34 cellular contexts compared by ENCODE assay signal in the genomic region with DNA sequence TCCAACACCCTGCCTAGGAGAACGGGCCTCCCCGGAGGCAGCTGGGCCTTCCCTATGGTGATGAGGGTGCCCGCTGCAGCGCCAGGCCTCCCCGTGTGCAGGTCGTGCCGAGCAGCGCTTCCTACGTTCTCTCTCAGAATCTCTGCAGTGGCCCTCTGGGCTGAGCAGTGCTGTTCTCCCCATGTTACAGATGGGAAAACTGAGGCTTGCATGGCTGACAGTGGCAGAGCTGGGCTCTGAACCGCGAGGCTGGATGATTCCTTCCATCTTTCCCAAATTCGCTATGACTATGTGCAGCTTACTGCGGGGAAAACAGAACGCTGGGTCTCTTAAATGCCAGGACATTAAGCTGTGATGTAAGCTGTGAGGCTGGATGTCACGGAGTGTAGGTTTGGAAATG. TPM values are rescaled to one million over a fixed set of nuclear protein-coding genes. Genes with fewer than 3 reads are reported as not detected.
"Had no signal": no experiment of that assay in that cellular context is flagged by ENCODE, and none has a peak within 500 bp of the region (broad histone marks: within the 10 kb centered on the region; RNA-seq: fewer than 3 reads in every experiment).

No MANE protein-coding gene starts in this region.

- H3K9me3 ChIP-seq: esophagus muscularis mucosa, heart right ventricle, lower lobe of right lung, spleen had no signal

- ATAC-seq: activated naive CD8-positive, alpha-beta T cell treated with anti-CD3 and anti-CD28 coated beads, Interleukin-2, amount 50 U/mL, for 24 hours; activated T-helper 17 cell treated with anti-CD3 and anti-CD28 coated beads, Interleukin-2, amount 50 U/mL, for 72 hours; foreskin keratinocyte; heart right ventricle; left lobe of liver; lower lobe of right lung; naive thymus-derived CD8-positive, alpha-beta T cell; right cardiac atrium had no signal

- H3K27me3 ChIP-seq: esophagus muscularis mucosa, foreskin keratinocyte, heart right ventricle, neural progenitor cell, spleen had no signal

- H3K27me3 Mint-ChIP-seq: activated CD4-positive, alpha-beta memory T cell treated with anti-CD3 and anti-CD28 coated beads for 36 hours; activated naive CD4-positive, alpha-beta T cell treated with anti-CD3 and anti-CD28 coated beads, Interleukin-2, amount 50 U/mL, for 24 hours; activated naive CD8-positive, alpha-beta T cell treated with anti-CD3 and anti-CD28 coated beads, Interleukin-2, amount 50 U/mL, for 24 hours; activated T-helper 17 cell treated with anti-CD3 and anti-CD28 coated beads, Interleukin-2, amount 50 U/mL, for 72 hours; central memory CD8-positive, alpha-beta T cell; dendritic cell treated with granulocyte-macrophage colony-stimulating factor and Interleukin-4, amounts not matched to agents 40 ng/mL and 50 ng/mL, for 4 days; naive thymus-derived CD8-positive, alpha-beta T cell had no signal

- H3K4me1 ChIP-seq: foreskin keratinocyte, neural progenitor cell had no signal

- H3K36me3 Mint-ChIP-seq: activated naive CD4-positive, alpha-beta T cell treated with anti-CD3 and anti-CD28 coated beads, Interleukin-2, amount 50 U/mL, for 24 hours had no signal

- H3K9ac ChIP-seq: neural progenitor cell had no signal

- H3K4me3 Mint-ChIP-seq: activated CD4-positive, alpha-beta memory T cell treated with anti-CD3 and anti-CD28 coated beads for 36 hours; activated naive CD4-positive, alpha-beta T cell treated with anti-CD3 and anti-CD28 coated beads, Interleukin-2, amount 50 U/mL, for 24 hours; activated naive CD8-positive, alpha-beta T cell treated with anti-CD3 and anti-CD28 coated beads, Interleukin-2, amount 50 U/mL, for 24 hours; activated T-helper 17 cell treated with anti-CD3 and anti-CD28 coated beads, Interleukin-2, amount 50 U/mL, for 72 hours; central memory CD8-positive, alpha-beta T cell; dendritic cell treated with granulocyte-macrophage colony-stimulating factor and Interleukin-4, amounts not matched to agents 40 ng/mL and 50 ng/mL, for 4 days; endodermal cell; naive thymus-derived CD8-positive, alpha-beta T cell; neural progenitor cell; T-helper 2 cell treated with Interferon-gamma antibody and Interleukin-4, amounts not matched to agents 5 μg/mL and 100 μg/mL, for 36 hours had no signal

- H3K36me3 ChIP-seq: neural progenitor cell had no signal

- H3K9me3 Mint-ChIP-seq: activated CD4-positive, alpha-beta memory T cell treated with anti-CD3 and anti-CD28 coated beads for 36 hours; activated naive CD4-positive, alpha-beta T cell treated with anti-CD3 and anti-CD28 coated beads, Interleukin-2, amount 50 U/mL, for 24 hours; activated naive CD8-positive, alpha-beta T cell treated with anti-CD3 and anti-CD28 coated beads, Interleukin-2, amount 50 U/mL, for 24 hours; activated T-helper 17 cell treated with anti-CD3 and anti-CD28 coated beads, Interleukin-2, amount 50 U/mL, for 72 hours; central memory CD8-positive, alpha-beta T cell; dendritic cell treated with granulocyte-macrophage colony-stimulating factor and Interleukin-4, amounts not matched to agents 40 ng/mL and 50 ng/mL, for 4 days; endodermal cell; naive thymus-derived CD8-positive, alpha-beta T cell; neural progenitor cell; T-helper 2 cell treated with Interferon-gamma antibody and Interleukin-4, amounts not matched to agents 5 μg/mL and 100 μg/mL, for 36 hours had no signal

- FAIRE-seq: bronchial epithelial cell, urothelium cell line had no signal

- H3K27ac Mint-ChIP-seq: activated CD4-positive, alpha-beta memory T cell treated with anti-CD3 and anti-CD28 coated beads for 36 hours; activated naive CD4-positive, alpha-beta T cell treated with anti-CD3 and anti-CD28 coated beads, Interleukin-2, amount 50 U/mL, for 24 hours; activated naive CD8-positive, alpha-beta T cell treated with anti-CD3 and anti-CD28 coated beads, Interleukin-2, amount 50 U/mL, for 24 hours; activated T-helper 17 cell treated with anti-CD3 and anti-CD28 coated beads, Interleukin-2, amount 50 U/mL, for 72 hours; dendritic cell treated with granulocyte-macrophage colony-stimulating factor and Interleukin-4, amounts not matched to agents 40 ng/mL and 50 ng/mL, for 4 days; endodermal cell; neural progenitor cell; T-helper 2 cell treated with Interferon-gamma antibody and Interleukin-4, amounts not matched to agents 5 μg/mL and 100 μg/mL, for 36 hours had no signal

- DNase-seq: activated CD4-positive, alpha-beta memory T cell treated with anti-CD3 and anti-CD28 coated beads for 36 hours; activated CD4-positive, alpha-beta T cell treated with anti-CD3 and anti-CD28 coated beads for 4 hours; activated CD4-positive, CD25-positive, alpha-beta regulatory T cell; activated CD8-positive, alpha-beta memory T cell treated with anti-CD3 and anti-CD28 coated beads, Interleukin-2, amount 50 U/mL, for 4 hours; activated gamma-delta T cell treated with Interleukin-2 at 50 U/mL for 16 hours; activated naive CD8-positive, alpha-beta T cell treated with anti-CD3 and anti-CD28 coated beads, Interleukin-2, amount 50 U/mL, for 24 hours; activated T-cell treated with anti-CD3 and anti-CD28 coated beads, Interleukin-2, amount 50 U/mL, for 1 hour; endodermal cell; foreskin keratinocyte; heart right ventricle; lower lobe of right lung; mesenchymal stem cell; naive thymus-derived CD8-positive, alpha-beta T cell; occipital lobe; stimulated activated CD4-positive, alpha-beta T cell treated with anti-CD3 and anti-CD28 coated beads, Interleukin-2, amount 100 ng/mL, for 48 hours; stimulated activated naive CD4-positive, alpha-beta T cell treated with Interleukin-2 at 50 U/mL for 16 hours; T-helper 1 cell; trophoblast cell had no signal

- H3K4me2 ChIP-seq: neural progenitor cell had no signal

- H2AFZ ChIP-seq: neural progenitor cell had no signal

- H3K27ac ChIP-seq: esophagus muscularis mucosa, foreskin keratinocyte, lower lobe of right lung, neural progenitor cell, spleen had no signal

- H3K4me1 Mint-ChIP-seq: activated T-helper 17 cell treated with anti-CD3 and anti-CD28 coated beads, Interleukin-2, amount 50 U/mL, for 72 hours; endodermal cell; neural progenitor cell had no signal

- H3K4me3 ChIP-seq: esophagus muscularis mucosa, heart right ventricle, lower lobe of right lung, neural progenitor cell, spleen had no signal

RNA-seq across cellular contexts. Expression of gene TAS1R1, which starts 38.7 kb away (rescaled TPM):
- total RNA-seq: activated CD4-positive, alpha-beta memory T cell treated with anti-CD3 and anti-CD28 coated beads for 36 hours; activated CD8-positive, alpha-beta memory T cell treated with anti-CD3 and anti-CD28 coated beads for 36 hours; activated T-helper 17 cell treated with anti-CD3 and anti-CD28 coated beads, Interleukin-2, amount 50 U/mL, for 72 hours; bronchial epithelial cell; esophagus muscularis mucosa; foreskin keratinocyte; glomerular endothelial cell; heart right ventricle; kidney epithelial cell; naive thymus-derived CD8-positive, alpha-beta T cell; occipital lobe; right cardiac atrium; temporal lobe had no signal
- polyA plus RNA-seq: foreskin keratinocyte, heart right ventricle, right cardiac atrium had no signal
